In the genomic region with DNA sequence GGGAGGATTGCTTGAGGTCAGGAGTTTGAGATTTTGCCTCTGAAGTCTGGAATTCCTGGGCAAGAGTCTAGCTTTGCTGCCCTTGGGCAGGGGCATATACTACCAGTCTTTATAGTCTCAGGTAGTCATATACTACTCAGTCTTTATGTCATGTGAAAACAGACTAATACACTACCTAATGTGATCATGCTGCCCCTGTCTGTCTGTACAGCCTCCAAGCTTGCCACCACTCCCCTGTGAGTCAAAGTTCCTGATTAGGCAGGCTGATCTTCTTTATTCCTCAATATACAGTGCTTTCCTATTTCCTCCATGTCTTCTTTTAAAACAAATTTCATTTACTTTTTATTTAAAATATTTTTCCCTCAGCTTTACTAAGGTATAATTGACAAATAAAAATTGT, we compare ENCODE assay signal across 26 cellular contexts.
"Had no signal": no experiment of that assay in that cellular context is flagged by ENCODE, and none has a peak within 500 bp of the region (broad histone marks: within the 10 kb centered on the region; RNA-seq: fewer than 3 reads in every experiment).

No MANE protein-coding gene starts in this region.

- H3K4me1 ChIP-seq: parathyroid adenoma, psoas muscle, right lobe of liver, suprapubic skin, testis, upper lobe of right lung, uterus had no signal

- ATAC-seq: natural killer cell; psoas muscle; right cardiac atrium; right lobe of liver; stimulated activated effector memory CD8-positive, alpha-beta T cell treated with anti-CD3 and anti-CD28 coated beads, Interleukin-12 subunit alpha, Interleukin-12 subunit beta, amount 100 ng/mL, for 72 hours; stimulated activated naive CD8-positive, alpha-beta T cell treated with anti-CD3 and anti-CD28 coated beads, Interleukin-15, amount 100 ng/mL, for 72 hours; stimulated activated naive CD8-positive, alpha-beta T cell treated with anti-CD3 and anti-CD28 coated beads, Interleukin-15, Interleukin-2, amounts not matched to agents 100 U/mL and 50 U/mL, for 24 hours; upper lobe of right lung had no signal

- H3K27me3 ChIP-seq: neural progenitor cell, ovary, right lobe of liver, sigmoid colon, suprapubic skin, testis, tibial artery, transverse colon, upper lobe of right lung, uterus had no signal

- DNase-seq: natural killer cell; occipital lobe; ovary; posterior cingulate gyrus; psoas muscle; right cardiac atrium; right lobe of liver; sigmoid colon; small intestine; stimulated activated CD4-positive, alpha-beta T cell treated with anti-CD3 and anti-CD28 coated beads, Interleukin-15, amount 100 ng/mL, for 24 hours; stimulated activated CD4-positive, alpha-beta T cell treated with anti-CD3 and anti-CD28 coated beads, Interleukin-2, amount 100 ng/mL, for 24 hours; stimulated activated CD4-positive, alpha-beta T cell treated with anti-CD3 and anti-CD28 coated beads, Interleukin-2, amount 100 ng/mL, for 48 hours; stimulated activated CD4-positive, alpha-beta T cell treated with anti-CD3 and anti-CD28 coated beads, Interleukin-4, amount 100 ng/mL, for 24 hours; stimulated activated naive CD4-positive, alpha-beta T cell; stimulated activated naive CD8-positive, alpha-beta T cell treated with anti-CD3 and anti-CD28 coated beads, Interleukin-15, amount 100 ng/mL, for 72 hours; stimulated activated naive CD8-positive, alpha-beta T cell treated with anti-CD3 and anti-CD28 coated beads, Interleukin-15, Interleukin-2, amounts not matched to agents 100 U/mL and 50 U/mL, for 24 hours; substantia nigra; testis; tibial artery; transverse colon; upper lobe of right lung; uterus had no signal

- H3K4me3 ChIP-seq: neural progenitor cell, ovary, psoas muscle, right lobe of liver, sigmoid colon, suprapubic skin, testis, tibial artery, transverse colon, upper lobe of right lung, uterus had no signal

- FAIRE-seq: small intestine had no signal

- H3K36me3 ChIP-seq: neural progenitor cell, ovary, right lobe of liver, sigmoid colon, suprapubic skin, tibial artery, transverse colon, upper lobe of right lung, uterus had no signal

- H3K27ac ChIP-seq: neural progenitor cell, ovary, parathyroid adenoma, psoas muscle, right lobe of liver, sigmoid colon, suprapubic skin, testis, tibial artery, transverse colon, upper lobe of right lung, uterus had no signal
